In the genomic region with DNA sequence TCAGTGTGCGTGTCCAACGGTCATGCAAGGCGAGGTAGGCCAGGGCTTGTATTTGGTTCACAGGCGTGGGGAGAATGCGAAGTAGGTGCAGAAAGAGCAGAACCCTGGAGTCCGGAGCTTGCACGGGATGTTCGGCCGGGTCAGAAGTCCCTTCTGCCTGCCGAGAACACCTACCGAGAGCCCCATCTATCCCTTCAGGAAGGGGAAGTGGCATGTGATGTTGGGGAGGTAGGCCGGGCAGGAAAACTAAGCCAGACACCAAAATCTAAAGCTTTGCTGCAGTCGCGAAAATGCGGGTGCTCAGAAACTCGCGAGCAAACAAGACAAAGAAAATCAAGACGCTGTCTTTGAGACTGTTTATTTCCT, we compare ENCODE assay signal across 8 cellular contexts. TPM values are rescaled to one million over a fixed set of nuclear protein-coding genes. Genes with fewer than 3 reads are reported as not detected.
DNase-seq lines count a peak whose midpoint lies in the region; ATAC-seq and TF ChIP-seq lines count a peak whose summit lies in the region.

No MANE protein-coding gene starts in this region.

- H3K4me3 ChIP-seq in BLaER1 treated with 17β-estradiol and CSF1 and Interleukin-3, amounts not matched to agents 10 nM and 100 nM = peak overlapping the region; percentile 57 to 74 (median 68)
- H3K4me3 ChIP-seq in dorsolateral prefrontal cortex (peak overlapping the region; percentile 61 to 100 (median 82)), upper lobe of right lung (peak overlapping the region; percentile 80)

- intact Hi-C loops in dorsolateral prefrontal cortex (cut with DNase I) (loop anchor here (1.0 to 5.0 kb wide), 3 partner anchors 9 to 43 kb away; a partner anchor contains a TSS), upper lobe of right lung (cut with DNase I) (no loop called here)

- H3K4me2 ChIP-seq in BLaER1 treated with 17β-estradiol and CSF1 and Interleukin-3, amounts not matched to agents 10 nM and 100 nM = peak overlapping the region; percentile 79 to 96 (median 93)

- peak overlapping the region; percentile 76 to 89 (median 86) for H3K9ac ChIP-seq in BLaER1 treated with 17β-estradiol and CSF1 and Interleukin-3, amounts not matched to agents 10 nM and 100 nM

- ATAC-seq in GM21576 (IDR thresholded peaks at IDR 0.05; ENCODE audit: unreplicated experiment) (peak; percentile 7), upper lobe of right lung (no peak), HG02798 (IDR thresholded peaks at IDR 0.05; ENCODE audit: poor library complexity, unreplicated experiment) (no peak)

- peaks cover 27 to 57% (median 45%) of the 10 kb centered on the region in 10 experiments for H3K4me1 ChIP-seq in BLaER1 treated with 17β-estradiol and CSF1 and Interleukin-3, amounts not matched to agents 10 nM and 100 nM
- H3K4me1 ChIP-seq in upper lobe of right lung = peaks cover 22% of the 10 kb centered on the region

- CTCF ChIA-PET in RWPE1 (lab: Yijun Ruan, JAX) = interaction anchor here (0.6 to 2.4 kb wide), 5 partner anchors 10 to 933 kb away, joined by 3 to 13 read pairs (median 4); a partner anchor contains a TSS

- H3K27me3 ChIP-seq in BLaER1 treated with 17β-estradiol and CSF1 and Interleukin-3, amounts not matched to agents 10 nM and 100 nM = no peaks in the 10 kb centered on the region
- H3K27me3 ChIP-seq in dorsolateral prefrontal cortex = no peaks in the 10 kb centered on the region
- H3K27me3 ChIP-seq in upper lobe of right lung = no peaks in the 10 kb centered on the region

- peak overlapping the region; percentile 22 to 92 (median 83); a peak in 21 of 22 replicates for H3K27ac ChIP-seq in BLaER1 treated with 17β-estradiol and CSF1 and Interleukin-3, amounts not matched to agents 10 nM and 100 nM
- peak overlapping the region; percentile 97 for H3K27ac ChIP-seq in RWPE1
- peak overlapping the region; percentile 30 to 99 (median 97) for H3K27ac ChIP-seq in dorsolateral prefrontal cortex
- peak overlapping the region; percentile 92 for H3K27ac ChIP-seq in upper lobe of right lung

- POLR2A ChIA-PET in RWPE1 (lab: Yijun Ruan, JAX; ENCODE audit: low non-redundant PET) = interaction anchor here (0.7 to 1.3 kb wide), 4 partner anchors 9 to 71 kb away, joined by 4 to 6 read pairs (median 5); a partner anchor contains a TSS

- DNase-seq in RWPE1 (ENCODE audit: low spot score) = no peak
- DNase-seq in dorsolateral prefrontal cortex = peak in 5 of 10 donors; percentile 22 to 58 (median 40)
- peak in 1 of 2 experiments; percentile 46 for DNase-seq in mesothelial cell of epicardium (ENCODE audit: low spot score in 2 of 2, unreplicated experiment in 2 of 2)
- DNase-seq in upper lobe of right lung = no peak
- no peak for DNase-seq in epidermal melanocyte (ENCODE audit: insufficient read length, low spot score)

- TF ChIP-seq CTCF in RWPE1 (conservative IDR thresholded peaks at IDR 0.05; ENCODE audit: low read depth) (no peak), dorsolateral prefrontal cortex (IDR thresholded peaks at IDR 0.05 in 54 of 56, conservative IDR thresholded peaks at IDR 0.05 in 2 of 56; ENCODE audit: low read depth in 1 of 56, partially characterized antibody in 56 of 56) (no peak), mesothelial cell of epicardium (IDR thresholded peaks at IDR 0.05; ENCODE audit: unreplicated experiment) (no peak), upper lobe of right lung (IDR thresholded peaks at IDR 0.05) (no peak)

- peaks cover 18% of the 10 kb centered on the region for H3K4me1 Mint-ChIP-seq in mesothelial cell of epicardium

- H3K27ac Mint-ChIP-seq in mesothelial cell of epicardium = peak overlapping the region; percentile 98

- no peaks in the 10 kb centered on the region for H3K27me3 Mint-ChIP-seq in mesothelial cell of epicardium (ENCODE audit: low read depth)

- H3K4me3 Mint-ChIP-seq in mesothelial cell of epicardium = peak overlapping the region; percentile 80

- H3K9me3 ChIP-seq in BLaER1 treated with 17β-estradiol and CSF1 and Interleukin-3, amounts not matched to agents 10 nM and 100 nM (replicated peaks in 1 of 11) = no peaks in the 10 kb centered on the region
- H3K9me3 ChIP-seq in upper lobe of right lung = no peaks in the 10 kb centered on the region

- no peaks in the 10 kb centered on the region for H4K20me1 ChIP-seq in BLaER1 treated with 17β-estradiol and CSF1 and Interleukin-3, amounts not matched to agents 10 nM and 100 nM

- H3K36me3 ChIP-seq in BLaER1 treated with 17β-estradiol and CSF1 and Interleukin-3, amounts not matched to agents 10 nM and 100 nM = peaks cover 26 to 55% (median 32%) of the 10 kb centered on the region in 11 experiments
- H3K36me3 ChIP-seq in upper lobe of right lung = peaks cover 23% of the 10 kb centered on the region

- no peaks in the 10 kb centered on the region for H3K9me3 Mint-ChIP-seq in mesothelial cell of epicardium

- peaks cover 14% of the 10 kb centered on the region for H3K36me3 Mint-ChIP-seq in mesothelial cell of epicardium

RNA-seq across cellular contexts. Expression of a gene that starts 0.4 kb away (rescaled TPM):
- total RNA-seq in dorsolateral prefrontal cortex (10 to 100 TPM in 118 of 120 experiments, 1 to 10 TPM in 2; 9.3 to 39.3 (median 22.8) TPM), mesothelial cell of epicardium (40.2 to 42.9 TPM (median 42.8 TPM) in 3 replicates), upper lobe of right lung (23.9 TPM)

RNA-seq across cellular contexts. Expression of a gene that starts 9.4 kb away (rescaled TPM):
- total RNA-seq in dorsolateral prefrontal cortex = 10 to 100 TPM; 35.8 to 95.3 (median 54.4) TPM
- 84.0 to 89.2 TPM (median 85.2 TPM) in 3 replicates for total RNA-seq in mesothelial cell of epicardium
- 54.7 TPM for total RNA-seq in upper lobe of right lung

RNA-seq across cellular contexts. Expression of a gene that starts 16.4 kb away (rescaled TPM):
- total RNA-seq in dorsolateral prefrontal cortex = 10 to 100 TPM; 12.2 to 34.2 (median 19.6) TPM
- total RNA-seq in mesothelial cell of epicardium = 31.3 to 33.9 TPM (median 32.6 TPM) in 3 replicates
- total RNA-seq in upper lobe of right lung = 52.4 TPM

RNA-seq across cellular contexts. Expression of a gene that starts 16.8 kb away (rescaled TPM):
- total RNA-seq in dorsolateral prefrontal cortex (10 to 100 TPM in 115 of 120 experiments, 1 to 10 TPM in 5; 6.9 to 30.3 (median 15.2) TPM), mesothelial cell of epicardium (11.6 to 14.7 TPM (median 13.2 TPM) in 3 replicates), upper lobe of right lung (12.5 TPM)

RNA-seq across cellular contexts. Expression of a gene that starts 21.0 kb away (rescaled TPM):
- total RNA-seq in dorsolateral prefrontal cortex (10 to 100 TPM; 10.1 to 27.1 (median 19.7) TPM), mesothelial cell of epicardium (17.4 to 21.4 TPM (median 19.2 TPM) in 3 replicates), upper lobe of right lung (14.8 TPM)
